13 cellular contexts compared by ENCODE assay signal in the genomic region with DNA sequence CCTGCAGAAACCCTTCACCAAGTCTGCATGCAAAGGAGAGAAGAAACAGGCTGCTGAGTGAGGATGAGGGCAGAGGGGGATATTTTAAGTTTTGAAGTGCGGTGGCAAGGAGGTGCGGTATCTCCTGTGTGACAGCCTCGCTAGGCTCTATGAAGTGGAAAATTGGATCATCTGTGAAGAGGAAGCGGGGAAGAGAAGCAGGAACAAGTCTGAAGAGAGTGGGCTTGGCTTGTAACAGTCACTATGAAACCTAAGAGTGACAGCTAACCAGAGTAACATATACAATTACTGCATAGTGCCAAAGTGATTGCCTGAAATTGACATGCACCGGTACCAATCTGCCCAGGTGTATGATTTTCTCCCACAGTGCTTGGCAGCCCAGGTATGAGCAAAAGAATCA.
DNase-seq lines count a peak whose midpoint lies in the region; ATAC-seq, FAIRE-seq and TF ChIP-seq lines count a peak whose summit lies in the region.
"Had no signal": no experiment of that assay in that cellular context is flagged by ENCODE, and none has a peak within 500 bp of the region (broad histone marks: within the 10 kb centered on the region; RNA-seq: fewer than 3 reads in every experiment).

No MANE protein-coding gene starts in this region.

- intact Hi-C loops in activated T-helper 2 cell treated with anti-CD3 and anti-CD28 coated beads, Interferon-gamma antibody, Interleukin-2, Interleukin-4, amounts not matched to agents 10 μg/mL and 5 μg/mL and 100 μg/mL, durations not matched to agents 14 hours and 24 hours and 36 hours (cut with micrococcal nuclease) = loop anchor here (1.0 kb wide), 2 partner anchors 10 kb away; no protein-coding TSS in a partner anchor
- intact Hi-C loops in kidney (cut with DNase I) = no loop called here
- intact Hi-C loops in esophagus squamous epithelium (cut with DNase I) = no loop called here

- WGBS in esophagus squamous epithelium, 2 donors = 72 to 85% methylated on average over 5 of the region's 5 CpGs

- H3K27ac ChIP-seq in CD8-positive, alpha-beta memory T cell (ENCODE audit: low read depth, low read length) = no peak overlapping the region
- H3K27ac ChIP-seq in kidney (ENCODE audit: low read depth in 2 of 2, low read length in 2 of 2) (no peak overlapping the region), esophagus squamous epithelium (no peak overlapping the region)
- H3K27ac ChIP-seq: heart right ventricle had no signal

- H3K27me3 ChIP-seq in CD8-positive, alpha-beta memory T cell (ENCODE audit: insufficient read depth, low read length, poor library complexity, severe bottlenecking) = no peaks in the 10 kb centered on the region
- H3K27me3 ChIP-seq in esophagus squamous epithelium = no peaks in the 10 kb centered on the region
- H3K27me3 ChIP-seq: heart right ventricle had no signal

- H3K27me3 Mint-ChIP-seq in CD8-positive, alpha-beta memory T cell = peaks cover 0 to 2% of the 10 kb centered on the region in 2 donors
- no peaks in the 10 kb centered on the region for H3K27me3 Mint-ChIP-seq in activated T-helper 2 cell treated with anti-CD3 and anti-CD28 coated beads, Interferon-gamma antibody, Interleukin-2, Interleukin-4, amounts not matched to agents 10 μg/mL and 5 μg/mL and 100 μg/mL, durations not matched to agents 14 hours and 24 hours and 36 hours (ENCODE audit: low read depth)

- H3K27ac Mint-ChIP-seq in CD8-positive, alpha-beta memory T cell = peak overlapping the region; percentile 0 to 86 (median 71)
- peak overlapping the region; percentile 94 for H3K27ac Mint-ChIP-seq in activated T-helper 2 cell treated with anti-CD3 and anti-CD28 coated beads, Interferon-gamma antibody, Interleukin-2, Interleukin-4, amounts not matched to agents 10 μg/mL and 5 μg/mL and 100 μg/mL, durations not matched to agents 14 hours and 24 hours and 36 hours

- POLR2A ChIA-PET in CD8-positive, alpha-beta memory T cell (lab: Charles Lee) = no interaction called here

- peaks cover 79 to 96% (median 87%) of the 10 kb centered on the region in 3 donors for H3K4me1 Mint-ChIP-seq in CD8-positive, alpha-beta memory T cell
- H3K4me1 Mint-ChIP-seq in activated T-helper 2 cell treated with anti-CD3 and anti-CD28 coated beads, Interferon-gamma antibody, Interleukin-2, Interleukin-4, amounts not matched to agents 10 μg/mL and 5 μg/mL and 100 μg/mL, durations not matched to agents 14 hours and 24 hours and 36 hours (ENCODE audit: low read depth) = peaks cover 63% of the 10 kb centered on the region

- H3K9me3 ChIP-seq in CD8-positive, alpha-beta memory T cell (ENCODE audit: low read length) = no peaks in the 10 kb centered on the region
- H3K9me3 ChIP-seq in kidney (ENCODE audit: control insufficient read depth in 1 of 2, low read length in 2 of 2) (no peaks in the 10 kb centered on the region), esophagus squamous epithelium (no peaks in the 10 kb centered on the region)
- H3K9me3 ChIP-seq: heart right ventricle had no signal

- no peaks in the 10 kb centered on the region for H3K9me3 Mint-ChIP-seq in CD8-positive, alpha-beta memory T cell
- H3K9me3 Mint-ChIP-seq in activated T-helper 2 cell treated with anti-CD3 and anti-CD28 coated beads, Interferon-gamma antibody, Interleukin-2, Interleukin-4, amounts not matched to agents 10 μg/mL and 5 μg/mL and 100 μg/mL, durations not matched to agents 14 hours and 24 hours and 36 hours = peaks cover 16% of the 10 kb centered on the region

- ATAC-seq in GM19025 (IDR thresholded peaks at IDR 0.05; ENCODE audit: low read depth, unreplicated experiment) = peak; percentile 36
- peak; percentile 41 for ATAC-seq in HG03045 (IDR thresholded peaks at IDR 0.05; ENCODE audit: unreplicated experiment)

- peaks cover 3 to 62% (median 8%) of the 10 kb centered on the region in 3 donors for H3K36me3 Mint-ChIP-seq in CD8-positive, alpha-beta memory T cell
- H3K36me3 Mint-ChIP-seq in activated T-helper 2 cell treated with anti-CD3 and anti-CD28 coated beads, Interferon-gamma antibody, Interleukin-2, Interleukin-4, amounts not matched to agents 10 μg/mL and 5 μg/mL and 100 μg/mL, durations not matched to agents 14 hours and 24 hours and 36 hours (ENCODE audit: low read depth) = peaks cover 50% of the 10 kb centered on the region

- TF ChIP-seq POLR2A in H54 (IDR thresholded peaks at IDR 0.05; ENCODE audit: low read depth, low read length) = no peak
- TF ChIP-seq POLR2A in esophagus squamous epithelium (IDR thresholded peaks at IDR 0.05) = no peak

- no peak for DNase-seq in CD8-positive, alpha-beta memory T cell
- no peak for DNase-seq in activated T-helper 2 cell treated with anti-CD3 and anti-CD28 coated beads, Interferon-gamma antibody, Interleukin-2, Interleukin-4, amounts not matched to agents 10 μg/mL and 5 μg/mL and 100 μg/mL, durations not matched to agents 14 hours and 24 hours and 36 hours (ENCODE audit: low spot score)
- DNase-seq in NCI-H2107 treated with DMSO at 0.1 percent for 48 hours (lab: John Stamatoyannopoulos, UW; ENCODE audit: unreplicated experiment) (no peak), H54 (ENCODE audit: insufficient read length, low spot score) (no peak), kidney (no peak), esophagus squamous epithelium (lab: John Stamatoyannopoulos, UW) (no peak)
- DNase-seq: DMS79, heart right ventricle, NCI-H2029 treated with DMSO at 0.1 percent for 48 hours had no signal

- no peak overlapping the region for H3K9ac ChIP-seq in kidney (ENCODE audit: low read length in 2 of 2)

- H3K36me3 ChIP-seq in CD8-positive, alpha-beta memory T cell (ENCODE audit: insufficient read depth, low read length) = no peaks in the 10 kb centered on the region
- H3K36me3 ChIP-seq in kidney (ENCODE audit: control insufficient read depth in 1 of 2, insufficient read depth in 2 of 2, low read length in 2 of 2) (no peaks in the 10 kb centered on the region), esophagus squamous epithelium (no peaks in the 10 kb centered on the region)

- FAIRE-seq in H54 (lab: Jason Lieb, UNC) = no peak
- FAIRE-seq in kidney (lab: Jason Lieb, UNC) = no peak
- FAIRE-seq: bronchial epithelial cell, TTC549 had no signal

- H3K4me1 ChIP-seq in CD8-positive, alpha-beta memory T cell (ENCODE audit: insufficient read depth, low read length) = peaks cover 69% of the 10 kb centered on the region
- peaks cover 11 to 25% of the 10 kb centered on the region in 2 donors for H3K4me1 ChIP-seq in kidney (ENCODE audit: control insufficient read depth in 1 of 2, insufficient read depth in 1 of 2, low read depth in 1 of 2, low read length in 2 of 2)
- H3K4me1 ChIP-seq in esophagus squamous epithelium = peaks cover 0 to 60% (median 18%) of the 10 kb centered on the region in 3 donors

- CTCF ChIA-PET in CD8-positive, alpha-beta memory T cell (lab: Charles Lee) = interaction anchor here (1.4 to 2.2 kb wide), 2 partner anchors 19 to 124 kb away, joined by 4 to 5 read pairs; no protein-coding TSS in a partner anchor

- TF ChIP-seq CTCF in kidney (IDR thresholded peaks at IDR 0.05; ENCODE audit: borderline replicate concordance, extremely low read depth, insufficient read depth) (no peak), esophagus squamous epithelium (IDR thresholded peaks at IDR 0.05) (no peak)

- H3K4me3 Mint-ChIP-seq in CD8-positive, alpha-beta memory T cell = peak overlapping the region; percentile 17 to 82 (median 69)
- H3K4me3 Mint-ChIP-seq in activated T-helper 2 cell treated with anti-CD3 and anti-CD28 coated beads, Interferon-gamma antibody, Interleukin-2, Interleukin-4, amounts not matched to agents 10 μg/mL and 5 μg/mL and 100 μg/mL, durations not matched to agents 14 hours and 24 hours and 36 hours (ENCODE audit: low read depth) = peak overlapping the region; percentile 65

- H3K4me3 ChIP-seq in CD8-positive, alpha-beta memory T cell (ENCODE audit: low read length) = peak overlapping the region; percentile 24
- H3K4me3 ChIP-seq in kidney (ENCODE audit: low read length in 2 of 2) (no peak overlapping the region), esophagus squamous epithelium (no peak overlapping the region)
- H3K4me3 ChIP-seq: heart right ventricle had no signal
